ENCODE assay signal across 13 cellular contexts in genomic region chr17:77857306-77857555, GRCh38.
DNase-seq lines count a peak whose midpoint lies in the region; ATAC-seq and TF ChIP-seq lines count a peak whose summit lies in the region.
"Had no signal": no experiment of that assay in that cellular context is flagged by ENCODE, and none has a peak within 500 bp of the region (broad histone marks: within the 10 kb centered on the region; RNA-seq: fewer than 3 reads in every experiment).

No MANE protein-coding gene starts in this region.

- peaks cover 0 to 48% (median 0%) of the 10 kb centered on the region in 7 donors for H3K27me3 ChIP-seq in spleen (replicated peaks in 1 of 7)

- no peaks in the 10 kb centered on the region for H3K9me3 ChIP-seq in spleen
- H3K9me3 ChIP-seq: Caco-2 had no signal

- no peak for ATAC-seq in activated naive CD8-positive, alpha-beta T cell treated with anti-CD3 and anti-CD28 coated beads, Interleukin-2, amount 10 ng/mL, durations not matched to agents 7 days and 5 days (ENCODE audit: low read depth)
- ATAC-seq in activated naive CD8-positive, alpha-beta T cell treated with anti-CD3 and anti-CD28 coated beads, Interleukin-2, amount 50 U/mL, for 24 hours, result no peak
- ATAC-seq in GM19397 (IDR thresholded peaks at IDR 0.05; ENCODE audit: unreplicated experiment), result no peak

- DNase-seq in T-helper 2 cell treated with Interferon-gamma antibody and Interleukin-4, amounts not matched to agents 5 μg/mL and 100 μg/mL, for 36 hours (ENCODE audit: low spot score), result no peak
- DNase-seq in T-helper 2 cell (no peak), spleen (peak; percentile 49), middle frontal gyrus (ENCODE audit: extremely low spot score, low spot score) (no peak)
- no peak for DNase-seq in activated naive CD8-positive, alpha-beta T cell treated with anti-CD3 and anti-CD28 coated beads, Interleukin-2, amount 10 ng/mL, durations not matched to agents 7 days and 5 days
- DNase-seq in activated naive CD8-positive, alpha-beta T cell treated with anti-CD3 and anti-CD28 coated beads, Interleukin-2, amount 50 U/mL, for 24 hours, result no peak
- DNase-seq: Caco-2, GF-D8, HCEC 1CT had no signal

- H3K27ac Mint-ChIP-seq in T-helper 2 cell treated with Interferon-gamma antibody and Interleukin-4, amounts not matched to agents 5 μg/mL and 100 μg/mL, for 36 hours, result peak overlapping the region; percentile 61
- H3K27ac Mint-ChIP-seq in activated naive CD8-positive, alpha-beta T cell treated with anti-CD3 and anti-CD28 coated beads, Interleukin-2, amount 10 ng/mL, durations not matched to agents 7 days and 5 days, result peak overlapping the region; percentile 67
- H3K27ac Mint-ChIP-seq in activated naive CD8-positive, alpha-beta T cell treated with anti-CD3 and anti-CD28 coated beads, Interleukin-2, amount 50 U/mL, for 24 hours, result no peak overlapping the region
- H3K27ac Mint-ChIP-seq: CD14-positive monocyte had no signal

- H3K9me3 Mint-ChIP-seq in T-helper 2 cell treated with Interferon-gamma antibody and Interleukin-4, amounts not matched to agents 5 μg/mL and 100 μg/mL, for 36 hours, result peaks cover 7% of the 10 kb centered on the region
- H3K9me3 Mint-ChIP-seq in activated naive CD8-positive, alpha-beta T cell treated with anti-CD3 and anti-CD28 coated beads, Interleukin-2, amount 10 ng/mL, durations not matched to agents 7 days and 5 days, result peaks cover 4% of the 10 kb centered on the region
- no peaks in the 10 kb centered on the region for H3K9me3 Mint-ChIP-seq in activated naive CD8-positive, alpha-beta T cell treated with anti-CD3 and anti-CD28 coated beads, Interleukin-2, amount 50 U/mL, for 24 hours
- H3K9me3 Mint-ChIP-seq: CD8-positive, alpha-beta memory T cell had no signal

- WGBS in spleen, 5 donors, result 66 to 95% (median 81%) methylated on average over 3 of the region's 3 CpGs

- H3K4me3 ChIP-seq in spleen, result no peak overlapping the region

- no peaks in the 10 kb centered on the region for H3K36me3 ChIP-seq in spleen

- no peaks in the 10 kb centered on the region for H3K36me3 Mint-ChIP-seq in T-helper 2 cell treated with Interferon-gamma antibody and Interleukin-4, amounts not matched to agents 5 μg/mL and 100 μg/mL, for 36 hours (ENCODE audit: low read depth)
- H3K36me3 Mint-ChIP-seq in activated naive CD8-positive, alpha-beta T cell treated with anti-CD3 and anti-CD28 coated beads, Interleukin-2, amount 10 ng/mL, durations not matched to agents 7 days and 5 days, result no peaks in the 10 kb centered on the region
- H3K36me3 Mint-ChIP-seq in activated naive CD8-positive, alpha-beta T cell treated with anti-CD3 and anti-CD28 coated beads, Interleukin-2, amount 50 U/mL, for 24 hours (ENCODE audit: low read depth), result no peaks in the 10 kb centered on the region
- H3K36me3 Mint-ChIP-seq: CD14-positive monocyte had no signal

- no peak overlapping the region for H3K27ac ChIP-seq in spleen
- H3K27ac ChIP-seq: 22Rv1 had no signal

- H3K4me1 ChIP-seq in spleen, result peaks cover 0 to 11% (median 0%) of the 10 kb centered on the region in 6 donors

- TF ChIP-seq POLR2A in spleen (IDR thresholded peaks at IDR 0.05), result no peak

- peaks cover 13% of the 10 kb centered on the region for H3K4me1 Mint-ChIP-seq in T-helper 2 cell treated with Interferon-gamma antibody and Interleukin-4, amounts not matched to agents 5 μg/mL and 100 μg/mL, for 36 hours (ENCODE audit: low read depth)
- peaks cover 18% of the 10 kb centered on the region for H3K4me1 Mint-ChIP-seq in activated naive CD8-positive, alpha-beta T cell treated with anti-CD3 and anti-CD28 coated beads, Interleukin-2, amount 10 ng/mL, durations not matched to agents 7 days and 5 days
- H3K4me1 Mint-ChIP-seq in activated naive CD8-positive, alpha-beta T cell treated with anti-CD3 and anti-CD28 coated beads, Interleukin-2, amount 50 U/mL, for 24 hours, result peaks cover 22% of the 10 kb centered on the region
- H3K4me1 Mint-ChIP-seq: CD14-positive monocyte had no signal

- no peak for TF ChIP-seq CTCF in spleen (IDR thresholded peaks at IDR 0.05 in 8 of 11, conservative IDR thresholded peaks at IDR 0.05 in 3 of 11)

- H3K27me3 Mint-ChIP-seq in T-helper 2 cell treated with Interferon-gamma antibody and Interleukin-4, amounts not matched to agents 5 μg/mL and 100 μg/mL, for 36 hours (ENCODE audit: low read depth), result peaks cover 20% of the 10 kb centered on the region
- H3K27me3 Mint-ChIP-seq in activated naive CD8-positive, alpha-beta T cell treated with anti-CD3 and anti-CD28 coated beads, Interleukin-2, amount 10 ng/mL, durations not matched to agents 7 days and 5 days, result peaks cover 6% of the 10 kb centered on the region
- no peaks in the 10 kb centered on the region for H3K27me3 Mint-ChIP-seq in activated naive CD8-positive, alpha-beta T cell treated with anti-CD3 and anti-CD28 coated beads, Interleukin-2, amount 50 U/mL, for 24 hours

- POLR2A ChIA-PET in activated naive CD8-positive, alpha-beta T cell treated with anti-CD3 and anti-CD28 coated beads, Interleukin-2, amount 10 ng/mL, durations not matched to agents 7 days and 5 days (lab: Charles Lee), result no interaction called here

- intact Hi-C loops in spleen (cut with DNase I; ENCODE audit: low total_unique reads), result no loop called here

- no peak overlapping the region for H3K4me3 Mint-ChIP-seq in T-helper 2 cell treated with Interferon-gamma antibody and Interleukin-4, amounts not matched to agents 5 μg/mL and 100 μg/mL, for 36 hours
- no peak overlapping the region for H3K4me3 Mint-ChIP-seq in activated naive CD8-positive, alpha-beta T cell treated with anti-CD3 and anti-CD28 coated beads, Interleukin-2, amount 10 ng/mL, durations not matched to agents 7 days and 5 days
- H3K4me3 Mint-ChIP-seq in activated naive CD8-positive, alpha-beta T cell treated with anti-CD3 and anti-CD28 coated beads, Interleukin-2, amount 50 U/mL, for 24 hours, result no peak overlapping the region
- H3K4me3 Mint-ChIP-seq: CD14-positive monocyte; CD8-positive, alpha-beta memory T cell had no signal
